7 cellular contexts compared by ENCODE assay signal in the genomic region with DNA sequence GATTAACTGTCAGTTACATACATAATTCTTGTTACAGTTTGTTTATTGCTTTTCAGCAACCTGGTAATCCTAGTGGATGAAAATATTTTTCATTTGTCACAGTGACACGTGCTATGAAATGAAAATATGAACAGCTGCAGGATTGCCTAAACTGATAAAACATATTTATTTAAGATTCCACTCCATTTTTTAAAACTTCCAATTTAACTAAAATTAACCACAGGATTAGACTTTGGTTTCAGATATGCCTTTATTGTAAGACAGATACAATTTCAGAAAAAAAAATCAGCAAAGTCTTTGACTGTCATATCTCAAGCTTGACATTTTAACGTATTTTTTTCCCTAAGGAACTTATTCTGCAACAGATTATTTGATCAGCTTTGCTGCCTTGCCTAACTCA.
"Had no signal": no experiment of that assay in that cellular context is flagged by ENCODE, and none has a peak within 500 bp of the region (broad histone marks: within the 10 kb centered on the region; RNA-seq: fewer than 3 reads in every experiment).

No MANE protein-coding gene starts in this region.

- DNase-seq: GOT3, H9, HCEC 1CT, KBM-7 had no signal

- H3K4me1 Mint-ChIP-seq: IgD-negative memory B cell had no signal

- H3K27ac Mint-ChIP-seq: H9, IgD-negative memory B cell had no signal

- ATAC-seq: HepG2 had no signal

- H3K27me3 Mint-ChIP-seq: IgD-negative memory B cell had no signal

- H3K4me3 Mint-ChIP-seq: H9, IgD-negative memory B cell had no signal

- FAIRE-seq: H54, HepG2 had no signal

- H3K36me3 Mint-ChIP-seq: IgD-negative memory B cell had no signal

- H3K9me3 Mint-ChIP-seq: H9, IgD-negative memory B cell had no signal
